Comparison of ENCODE assay signal across 9 cellular contexts in genomic region chr2:219386532-219387280, GRCh38. TPM values are rescaled to one million over a fixed set of nuclear protein-coding genes. Genes with fewer than 3 reads are reported as not detected.
DNase-seq lines count a peak whose midpoint lies in the region; ATAC-seq, FAIRE-seq and TF ChIP-seq lines count a peak whose summit lies in the region.
"Had no signal": no experiment of that assay in that cellular context is flagged by ENCODE, and none has a peak within 500 bp of the region (broad histone marks: within the 10 kb centered on the region; RNA-seq: fewer than 3 reads in every experiment).

No MANE protein-coding gene starts in this region.

- no peak for DNase-seq in GM12892 (ENCODE audit: insufficient read length)
- no peak for DNase-seq in T-helper 2 cell treated with Interferon-gamma antibody and Interleukin-4, amounts not matched to agents 5 μg/mL and 100 μg/mL, for 36 hours (ENCODE audit: low spot score)
- DNase-seq in fibroblast of mammary gland (ENCODE audit: low read depth), result no peak
- no peak for DNase-seq in gastrocnemius medialis
- no peak for DNase-seq in NCI-H146 treated with DMSO at 0.1 percent for 48 hours (lab: John Stamatoyannopoulos, UW; ENCODE audit: unreplicated experiment)
- DNase-seq in mucosa of gallbladder (ENCODE audit: low spot score), result no peak

- TF ChIP-seq POLR2A in GM12892 (IDR thresholded peaks at IDR 0.05; ENCODE audit: low read depth, low read length), result no peak
- no peak for TF ChIP-seq POLR2A in gastrocnemius medialis (IDR thresholded peaks at IDR 0.05)

- intact Hi-C loops in gastrocnemius medialis (cut with DNase I; ENCODE audit: low total_unique reads), result loop anchor here (5.0 kb wide), 5 partner anchors 89 to 211 kb away; partner anchors contain the start of genes CHPF, CNPPD1, DNAJB2 and RETREG2

- H3K27ac ChIP-seq in gastrocnemius medialis, result peak overlapping the region; percentile 91 to 96 (median 93)

- no peaks in the 10 kb centered on the region for H3K27me3 ChIP-seq in gastrocnemius medialis

- peaks cover 9 to 13% of the 10 kb centered on the region in 2 donors for H3K4me1 ChIP-seq in gastrocnemius medialis

- peaks cover 25% of the 10 kb centered on the region for H3K36me3 Mint-ChIP-seq in T-helper 2 cell treated with Interferon-gamma antibody and Interleukin-4, amounts not matched to agents 5 μg/mL and 100 μg/mL, for 36 hours (ENCODE audit: low read depth)

- TF ChIP-seq CTCF in fibroblast of mammary gland (conservative IDR thresholded peaks at IDR 0.05; ENCODE audit: control insufficient read depth, insufficient read depth, low read depth, low read length) (no peak), gastrocnemius medialis (IDR thresholded peaks at IDR 0.05 in 4 of 5, conservative IDR thresholded peaks at IDR 0.05 in 1 of 5) (no peak)

- H3K9me3 ChIP-seq in gastrocnemius medialis, result no peaks in the 10 kb centered on the region

- in situ Hi-C loops in gastrocnemius medialis (cut with MboI; ENCODE audit: low sequenced_read_pairs in 4 of 4), result loop anchor here in 1 of 4 donors (25.0 kb wide), 1 partner anchor 724 kb away; the partner anchor contains the start of genes BCS1L, RNF25, STK36 and ZNF142

- peak overlapping the region; percentile 98 for H3K4me3 Mint-ChIP-seq in T-helper 2 cell treated with Interferon-gamma antibody and Interleukin-4, amounts not matched to agents 5 μg/mL and 100 μg/mL, for 36 hours

- H3K4me1 Mint-ChIP-seq in T-helper 2 cell treated with Interferon-gamma antibody and Interleukin-4, amounts not matched to agents 5 μg/mL and 100 μg/mL, for 36 hours (ENCODE audit: low read depth), result peaks cover 9% of the 10 kb centered on the region

- peak in 1 of 2 donors; percentile 6 for ATAC-seq in gastrocnemius medialis
- no peak for ATAC-seq in esophagus mucosa
- ATAC-seq in GM18867 (IDR thresholded peaks at IDR 0.05; ENCODE audit: unreplicated experiment), result no peak

- H3K36me3 ChIP-seq in gastrocnemius medialis, result peaks cover 7 to 44% of the 10 kb centered on the region in 2 donors

- H3K4me3 ChIP-seq in fibroblast of mammary gland (ENCODE audit: control insufficient read depth, low read depth, low read length) (peak overlapping the region; percentile 88), gastrocnemius medialis (peak overlapping the region; percentile 81 to 89 (median 88))

- H3K9me3 Mint-ChIP-seq in T-helper 2 cell treated with Interferon-gamma antibody and Interleukin-4, amounts not matched to agents 5 μg/mL and 100 μg/mL, for 36 hours, result no peaks in the 10 kb centered on the region

- H3K27me3 Mint-ChIP-seq in T-helper 2 cell treated with Interferon-gamma antibody and Interleukin-4, amounts not matched to agents 5 μg/mL and 100 μg/mL, for 36 hours (ENCODE audit: low read depth), result peaks cover 6% of the 10 kb centered on the region

- peak; percentile 24 for FAIRE-seq in GM12892 (lab: Jason Lieb, UNC)

- H3K27ac Mint-ChIP-seq in T-helper 2 cell treated with Interferon-gamma antibody and Interleukin-4, amounts not matched to agents 5 μg/mL and 100 μg/mL, for 36 hours, result peak overlapping the region; percentile 96

RNA-seq across cellular contexts. Expression of gene DNPEP, which starts 1.0 kb away (rescaled TPM):
- polyA plus RNA-seq in GM12892 (2012; ENCODE audit: missing spikeins), result 67.0 TPM
- total RNA-seq in gastrocnemius medialis (100 to 1,000 TPM in 1 of 4 donors, 10 to 100 TPM in 3; 56.0 to 147 (median 65.3) TPM), esophagus mucosa (32.3 TPM), mucosa of gallbladder (58.5 TPM)

RNA-seq across cellular contexts. Expression of gene DES, which starts 31.5 kb away (rescaled TPM):
- polyA plus RNA-seq in GM12892 (2012; ENCODE audit: missing spikeins), result not detected
- total RNA-seq in gastrocnemius medialis (over 10,000 TPM; 19,008 to 28,635 (median 23,575) TPM), esophagus mucosa (29.3 TPM), mucosa of gallbladder (3,602 TPM)
- total RNA-seq: T-helper 2 cell treated with Interferon-gamma antibody and Interleukin-4, amounts not matched to agents 100 ng/mL and 5 ng/mL, for 36 hours had no signal

RNA-seq across cellular contexts. Expression of gene SPEG, which starts 47.9 kb away (rescaled TPM):
- not detected for polyA plus RNA-seq in GM12892 (2012; ENCODE audit: missing spikeins)
- total RNA-seq in gastrocnemius medialis (100 to 1,000 TPM; 104 to 387 (median 222) TPM), esophagus mucosa (3.8 TPM), mucosa of gallbladder (80.5 TPM)

RNA-seq across cellular contexts. Expression of gene RESP18, which starts 54.2 kb away (rescaled TPM):
- polyA plus RNA-seq in GM12892 (2012; ENCODE audit: missing spikeins), result not detected
- total RNA-seq in gastrocnemius medialis, result not detected
- not detected for total RNA-seq in esophagus mucosa
- not detected for total RNA-seq in mucosa of gallbladder
- total RNA-seq: T-helper 2 cell treated with Interferon-gamma antibody and Interleukin-4, amounts not matched to agents 100 ng/mL and 5 ng/mL, for 36 hours had no signal

Comparison
In these comparisons a context has a peak if more than half of its experiments do, and no peak if none do; other contexts are left out.
1. RNA of gene DES, which starts 31.5 kb away (total RNA-seq): 19,008 to 28,635 TPM in gastrocnemius medialis and 3,602 TPM in mucosa of gallbladder (single experiment); 29.3 TPM in esophagus mucosa (single experiment); every median in the first group is over 100 times any median in the second.
2. RNA of gene SPEG, which starts 47.9 kb away (total RNA-seq): 104 to 387 TPM in gastrocnemius medialis and 80.5 TPM in mucosa of gallbladder (single experiment); 3.8 TPM in esophagus mucosa (single experiment); every median in the first group is over 10 times any median in the second.